In the genomic region with DNA sequence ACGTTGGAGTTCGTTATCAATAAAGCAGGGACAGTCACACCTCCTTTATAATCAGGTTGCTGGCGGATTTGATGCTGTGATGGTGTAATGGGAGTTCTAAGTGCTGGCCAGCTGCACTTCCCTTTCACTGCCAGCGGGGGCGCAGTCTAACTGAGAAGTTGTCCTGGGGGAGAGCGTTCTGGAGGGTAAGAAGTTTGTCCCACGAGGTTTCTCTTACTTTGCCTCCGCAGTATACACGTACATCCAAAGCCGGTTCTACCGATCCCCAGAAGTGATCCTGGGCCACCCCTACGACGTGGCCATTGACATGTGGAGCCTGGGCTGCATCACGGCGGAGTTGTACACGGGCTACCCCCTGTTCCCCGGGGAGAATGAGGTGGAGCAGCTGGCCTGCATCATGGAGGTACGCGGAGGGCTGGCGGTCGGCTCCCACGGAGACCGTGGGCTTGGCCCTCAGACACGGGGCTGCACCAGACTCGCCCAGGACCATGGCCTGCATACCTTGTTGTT, we compare ENCODE assay signal across 8 cellular contexts. TPM values are rescaled to one million over a fixed set of nuclear protein-coding genes. Genes with fewer than 3 reads are reported as not detected.
DNase-seq lines count a peak whose midpoint lies in the region; ATAC-seq and TF ChIP-seq lines count a peak whose summit lies in the region.

No MANE protein-coding gene starts in this region.

- DNase-seq in EH (ENCODE audit: low read depth) (peak; percentile 89), KG1 (lab: John Stamatoyannopoulos, UW) (peak; percentile 80), RPMI8226 (peak; percentile 88), fibroblast of the aortic adventitia (ENCODE audit: low read depth) (peak; percentile 90), nephron progenitor cell (peak; percentile 81)
- DNase-seq in activated T-helper 9 cell treated with anti-CD3 and anti-CD28 coated beads, Interleukin-2, amount 50 U/mL, for 16 hours (ENCODE audit: low read depth): peak; percentile 57

- no peaks in the 10 kb centered on the region for H3K36me3 Mint-ChIP-seq in nephron progenitor cell (ENCODE audit: low read depth)
- peaks cover 5% of the 10 kb centered on the region for H3K36me3 Mint-ChIP-seq in stimulated activated naive CD8-positive, alpha-beta T cell treated with anti-CD3 and anti-CD28 coated beads, Interleukin-15, Interleukin-2, amounts not matched to agents 100 ng/mL and 50 ng/mL, for 24 hours (ENCODE audit: low read depth)

- H3K4me1 Mint-ChIP-seq in nephron progenitor cell: peaks cover 13% of the 10 kb centered on the region
- peaks cover 22% of the 10 kb centered on the region for H3K4me1 Mint-ChIP-seq in stimulated activated naive CD8-positive, alpha-beta T cell treated with anti-CD3 and anti-CD28 coated beads, Interleukin-15, Interleukin-2, amounts not matched to agents 100 ng/mL and 50 ng/mL, for 24 hours (ENCODE audit: low read depth)

- no peak overlapping the region for H3K27ac Mint-ChIP-seq in nephron progenitor cell
- H3K27ac Mint-ChIP-seq in stimulated activated naive CD8-positive, alpha-beta T cell treated with anti-CD3 and anti-CD28 coated beads, Interleukin-15, Interleukin-2, amounts not matched to agents 100 ng/mL and 50 ng/mL, for 24 hours: peak overlapping the region; percentile 94

- ATAC-seq in GM21717 (IDR thresholded peaks at IDR 0.05; ENCODE audit: unreplicated experiment): peak; percentile 90

- H3K9me3 Mint-ChIP-seq in nephron progenitor cell: no peaks in the 10 kb centered on the region
- no peaks in the 10 kb centered on the region for H3K9me3 Mint-ChIP-seq in stimulated activated naive CD8-positive, alpha-beta T cell treated with anti-CD3 and anti-CD28 coated beads, Interleukin-15, Interleukin-2, amounts not matched to agents 100 ng/mL and 50 ng/mL, for 24 hours

- H3K27me3 Mint-ChIP-seq in nephron progenitor cell (ENCODE audit: low read depth, poor library complexity): peaks cover 44% of the 10 kb centered on the region
- peaks cover 10% of the 10 kb centered on the region for H3K27me3 Mint-ChIP-seq in stimulated activated naive CD8-positive, alpha-beta T cell treated with anti-CD3 and anti-CD28 coated beads, Interleukin-15, Interleukin-2, amounts not matched to agents 100 ng/mL and 50 ng/mL, for 24 hours

- H3K4me3 ChIP-seq in fibroblast of the aortic adventitia (ENCODE audit: low read depth, low read length): peak overlapping the region; percentile 88

- peak overlapping the region; percentile 99 for H3K4me3 Mint-ChIP-seq in nephron progenitor cell
- peak overlapping the region; percentile 97 for H3K4me3 Mint-ChIP-seq in stimulated activated naive CD8-positive, alpha-beta T cell treated with anti-CD3 and anti-CD28 coated beads, Interleukin-15, Interleukin-2, amounts not matched to agents 100 ng/mL and 50 ng/mL, for 24 hours

- TF ChIP-seq CTCF in fibroblast of the aortic adventitia (IDR thresholded peaks at IDR 0.05; ENCODE audit: insufficient read depth, low read length): peak; percentile 100
- TF ChIP-seq CTCF in nephron progenitor cell (IDR thresholded peaks at IDR 0.05): peak; percentile 99

RNA-seq across cellular contexts. Expression of gene DYRK4, which starts 42.7 kb away (rescaled TPM):
- total RNA-seq in fibroblast of the aortic adventitia (ENCODE audit: low replicate concordance): 12.8 and 34.2 TPM in 2 replicates

RNA-seq across cellular contexts. Expression of gene AKAP3, which starts 44.1 kb away (rescaled TPM):
- total RNA-seq in fibroblast of the aortic adventitia (ENCODE audit: low replicate concordance): 0.81 and 4.9 TPM in 2 replicates

RNA-seq across cellular contexts. Expression of gene NDUFA9, which starts 44.2 kb away (rescaled TPM):
- 57.7 and 80.9 TPM in 2 replicates for total RNA-seq in fibroblast of the aortic adventitia (ENCODE audit: low replicate concordance)

Comparison
In these comparisons a context has a peak if more than half of its experiments do, and no peak if none do; other contexts are left out.
1. Peak in every context shown above with its lines: DNase-seq, ATAC-seq and H3K4me3 ChIP-seq.